ENCODE assay signal across 23 cellular contexts in the genomic region with DNA sequence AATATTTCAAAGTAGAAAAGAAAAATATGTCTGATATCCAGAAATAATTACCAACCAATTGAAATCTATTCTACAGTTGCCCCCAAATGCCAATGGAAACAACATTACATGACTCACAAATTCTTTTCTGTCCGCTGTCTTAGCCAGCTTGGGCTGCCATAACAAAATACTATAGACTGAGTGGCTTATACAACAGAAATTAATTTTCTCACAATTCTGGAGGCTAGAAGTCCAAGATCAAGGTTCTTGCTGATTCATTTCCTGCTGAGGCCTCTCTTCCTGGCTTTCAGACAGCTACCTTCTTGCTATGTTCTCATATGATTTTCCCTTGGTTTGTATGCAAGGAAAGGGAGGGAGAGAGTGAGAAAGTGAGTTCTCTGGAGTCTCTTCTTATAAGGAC.
DNase-seq lines count a peak whose midpoint lies in the region; ATAC-seq and TF ChIP-seq lines count a peak whose summit lies in the region.
"Had no signal": no experiment of that assay in that cellular context is flagged by ENCODE, and none has a peak within 500 bp of the region (broad histone marks: within the 10 kb centered on the region; RNA-seq: fewer than 3 reads in every experiment).

No MANE protein-coding gene starts in this region.

- H3K4me3 ChIP-seq in astrocyte of the spinal cord (ENCODE audit: low read depth, low read length) (no peak overlapping the region), fibroblast of the aortic adventitia (ENCODE audit: low read depth, low read length) (no peak overlapping the region), skeletal muscle cell (ENCODE audit: low read depth, low read length) (no peak overlapping the region)
- H3K4me3 ChIP-seq: colonic mucosa, PC-9, tibial artery had no signal

- TF ChIP-seq CTCF in astrocyte of the spinal cord (IDR thresholded peaks at IDR 0.05; ENCODE audit: low read depth, low read length) (no peak), fibroblast of the aortic adventitia (IDR thresholded peaks at IDR 0.05; ENCODE audit: insufficient read depth, low read length) (no peak)

- DNase-seq in EL: peak; percentile 58
- DNase-seq in astrocyte of the spinal cord (ENCODE audit: low read depth, low spot score): peak; percentile 86
- DNase-seq in fibroblast of the aortic adventitia (ENCODE audit: low read depth): peak; percentile 27
- peak; percentile 2 for DNase-seq in skeletal muscle cell (ENCODE audit: low read depth)
- DNase-seq in hypothalamus (lab: John Stamatoyannopoulos, UW): no peak
- DNase-seq in NCI-H748 (lab: John Stamatoyannopoulos, UW; ENCODE audit: unreplicated experiment): no peak
- no peak for DNase-seq in NCI-H2081 (lab: John Stamatoyannopoulos, UW)
- DNase-seq: activated naive CD4-positive, alpha-beta T cell treated with anti-CD3 and anti-CD28 coated beads, Interleukin-2, amount 10 ng/mL, durations not matched to agents 7 days and 5 days; activated T-cell treated with anti-CD3 and anti-CD28 coated beads, Interleukin-2, amount 50 U/mL, for 48 hours; anterior cingulate cortex; colonic mucosa; H9; NCI-H1436 treated with DMSO at 0.1 percent for 48 hours; NCI-H2171 treated with DMSO at 0.1 percent for 48 hours; NCI-H748 treated with DMSO at 0.1 percent for 48 hours; nucleus accumbens; PC-9; right cardiac atrium; stimulated activated naive CD4-positive, alpha-beta T cell; T1000; tibial artery had no signal

- ATAC-seq in HG03442 (IDR thresholded peaks at IDR 0.05; ENCODE audit: unreplicated experiment): no peak
- ATAC-seq: activated CD4-positive, CD25-positive, alpha-beta regulatory T cell treated with anti-CD3 and anti-CD28 coated beads, Interleukin-2, amount 50 U/mL, for 24 hours; right cardiac atrium had no signal

- in situ Hi-C loops in astrocyte of the spinal cord (cut with HindIII; ENCODE audit: low sequenced_read_pairs): no loop called here

Comparison
In these comparisons a context has a peak if more than half of its experiments do, and no peak if none do; other contexts are left out.
1. DNase-seq: peak in EL (single experiment), astrocyte of the spinal cord (single experiment), fibroblast of the aortic adventitia (single experiment) and skeletal muscle cell (single experiment); none in hypothalamus (0 of 51), NCI-H748 (single experiment) and NCI-H2081 (0 of 2).